ENCODE assay signal across 9 cellular contexts in the genomic region with DNA sequence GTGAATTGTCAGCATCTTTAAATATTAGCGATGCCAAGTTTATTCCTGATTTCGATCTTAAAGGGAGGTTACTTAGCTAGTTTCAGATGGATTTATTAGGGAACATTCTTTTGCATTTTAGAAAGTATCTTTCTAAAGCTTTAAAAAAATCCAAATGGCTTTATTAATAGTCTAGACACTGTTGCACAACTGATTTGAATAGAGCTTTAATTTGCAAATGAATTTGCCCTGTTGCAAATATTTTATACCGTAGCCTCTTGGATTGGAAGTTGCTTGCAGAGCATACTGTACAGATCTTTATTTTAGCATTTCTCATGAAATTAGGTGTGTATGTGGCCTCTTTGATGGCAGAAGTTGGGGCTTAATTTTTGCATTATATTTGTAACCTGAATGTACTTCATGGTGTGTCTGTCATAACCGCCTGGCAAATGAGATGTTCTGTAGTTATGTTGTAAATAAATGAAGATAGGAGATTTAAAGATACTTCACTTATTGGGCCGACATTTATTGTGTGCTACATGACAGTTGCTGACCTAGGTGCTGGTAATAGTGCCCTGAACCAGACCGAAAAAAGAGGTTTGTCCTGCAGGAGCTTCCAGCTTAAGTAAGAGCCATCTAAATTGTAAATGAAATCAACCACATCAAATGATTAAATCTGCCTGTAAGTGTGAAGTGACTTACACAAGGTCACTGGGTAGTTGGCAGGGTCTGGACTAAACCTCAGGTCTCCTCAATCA. TPM values are rescaled to one million over a fixed set of nuclear protein-coding genes. Genes with fewer than 3 reads are reported as not detected.
DNase-seq lines count a peak whose midpoint lies in the region; ATAC-seq, FAIRE-seq and TF ChIP-seq lines count a peak whose summit lies in the region.
"Had no signal": no experiment of that assay in that cellular context is flagged by ENCODE, and none has a peak within 500 bp of the region (broad histone marks: within the 10 kb centered on the region; RNA-seq: fewer than 3 reads in every experiment).

No MANE protein-coding gene starts in this region.

- H3K27me3 ChIP-seq in MG63: no peaks in the 10 kb centered on the region
- no peaks in the 10 kb centered on the region for H3K27me3 ChIP-seq in colonic mucosa

- H3K9ac ChIP-seq in ES-I3 (ENCODE audit: low read depth, low read length): 0 out of 2 replicates have a peak overlapping the region, but pooled peaks have one; percentile 99
- H3K9ac ChIP-seq in colonic mucosa (ENCODE audit: low read depth in 2 of 2, low read length in 2 of 2): peak overlapping the region in 1 of 2 donors; percentile 77

- H3K4me1 Mint-ChIP-seq in nephron progenitor cell: peaks cover 28% of the 10 kb centered on the region

- no peak for ATAC-seq in HG03108 (IDR thresholded peaks at IDR 0.05; ENCODE audit: unreplicated experiment)

- H3K4me3 Mint-ChIP-seq in nephron progenitor cell: peak overlapping the region; percentile 95

- peaks cover 7% of the 10 kb centered on the region for H3K4me1 ChIP-seq in ES-I3 (ENCODE audit: insufficient read depth, low read length)
- H3K4me1 ChIP-seq in colonic mucosa: no peaks in the 10 kb centered on the region

- TF ChIP-seq CTCF in colonic mucosa (IDR thresholded peaks at IDR 0.05) (no peak), nephron progenitor cell (IDR thresholded peaks at IDR 0.05) (no peak)

- H3K9me3 Mint-ChIP-seq in nephron progenitor cell: no peaks in the 10 kb centered on the region

- no peak for DNase-seq in MG63
- DNase-seq in colonic mucosa: no peak
- DNase-seq in nephron progenitor cell: no peak
- no peak for DNase-seq in HTR-8/SVneo (ENCODE audit: insufficient read length, low spot score)
- DNase-seq in activated CD4-positive, CD25-positive, alpha-beta regulatory T cell treated with anti-CD3 and anti-CD28 coated beads, Interleukin-2, amount 50 U/mL, for 72 hours: no peak
- no peak for DNase-seq in SIG-M5 treated with dmso at 0.1 percent for 504 hours (lab: John Stamatoyannopoulos, UW; ENCODE audit: unreplicated experiment)
- DNase-seq: NCI-H510A had no signal

- H3K36me3 Mint-ChIP-seq in nephron progenitor cell (ENCODE audit: low read depth): peaks cover 15% of the 10 kb centered on the region

- intact Hi-C loops in colonic mucosa (cut with DNase I): no loop called here

- H3K4me3 ChIP-seq in MG63 (peak overlapping the region; percentile 97), colonic mucosa (peak overlapping the region; percentile 81)

- no peak overlapping the region for H3K27ac ChIP-seq in colonic mucosa

- H3K9me3 ChIP-seq in ES-I3 (ENCODE audit: control insufficient read depth, insufficient read depth, low read length) (no peaks in the 10 kb centered on the region), MG63 (peaks cover 6% of the 10 kb centered on the region), colonic mucosa (no peaks in the 10 kb centered on the region)

- peaks cover 3% of the 10 kb centered on the region for H3K27me3 Mint-ChIP-seq in nephron progenitor cell (ENCODE audit: low read depth, poor library complexity)

- H3K27ac Mint-ChIP-seq in nephron progenitor cell: peak overlapping the region; percentile 39

- FAIRE-seq in HTR-8/SVneo (lab: Jason Lieb, UNC): no peak

- H3K36me3 ChIP-seq in ES-I3 (ENCODE audit: insufficient read depth, low read length): no peaks in the 10 kb centered on the region
- H3K36me3 ChIP-seq in MG63: peaks cover 12% of the 10 kb centered on the region
- H3K36me3 ChIP-seq in colonic mucosa: no peaks in the 10 kb centered on the region

RNA-seq across cellular contexts. Expression of a gene that starts 1.8 kb away (rescaled TPM):
- 20.8 and 48.8 TPM in 2 replicates for total RNA-seq in MG63 (2014; rRNA removed; shearing (Covaris generic); ENCODE audit: low replicate concordance)
- 10 to 100 TPM; 54.0 to 61.7 TPM for total RNA-seq in colonic mucosa
